In genomic region chr13:41200126-41200525, GRCh38 we compare ENCODE assay signal across 14 cellular contexts. TPM values are rescaled to one million over a fixed set of nuclear protein-coding genes. Genes with fewer than 3 reads are reported as not detected.
DNase-seq lines count a peak whose midpoint lies in the region; TF ChIP-seq lines count a peak whose summit lies in the region.
"Had no signal": no experiment of that assay in that cellular context is flagged by ENCODE, and none has a peak within 500 bp of the region (broad histone marks: within the 10 kb centered on the region; RNA-seq: fewer than 3 reads in every experiment).

No MANE protein-coding gene starts in this region.

- H3K9ac ChIP-seq in BLaER1 (no peak overlapping the region), OCI-LY1 (ENCODE audit: low read length) (no peak overlapping the region)

- H4K20me1 ChIP-seq in BLaER1 (no peaks in the 10 kb centered on the region), OCI-LY1 (ENCODE audit: insufficient read depth, low read length) (no peaks in the 10 kb centered on the region), osteoblast (ENCODE audit: insufficient read depth, low read length) (no peaks in the 10 kb centered on the region)

- H3K27ac ChIP-seq in BLaER1 (peak overlapping the region; percentile 73), OCI-LY1 (ENCODE audit: low read depth, low read length, poor library complexity, severe bottlenecking) (peak overlapping the region; percentile 67), osteoblast (ENCODE audit: low read depth, low read length) (no peak overlapping the region)

- H3K4me2 ChIP-seq in BLaER1, result peak overlapping the region; percentile 49
- H3K4me2 ChIP-seq in OCI-LY1 (ENCODE audit: low read length), result no peak overlapping the region
- no peak overlapping the region for H3K4me2 ChIP-seq in osteoblast (ENCODE audit: insufficient read depth, low read length)

- H3K79me2 ChIP-seq in OCI-LY1 (ENCODE audit: insufficient read depth, low read length) (no peaks in the 10 kb centered on the region), osteoblast (ENCODE audit: insufficient read depth, low read length) (no peaks in the 10 kb centered on the region)

- no peaks in the 10 kb centered on the region for H3K27me3 ChIP-seq in BLaER1
- H3K27me3 ChIP-seq in OCI-LY1 (ENCODE audit: insufficient read depth, low read length), result no peaks in the 10 kb centered on the region
- H3K27me3 ChIP-seq in osteoblast (ENCODE audit: insufficient read depth, low read length), result no peaks in the 10 kb centered on the region

- H3K4me3 ChIP-seq in BLaER1 (no peak overlapping the region), OCI-LY1 (ENCODE audit: low read depth, low read length, poor library complexity, severe bottlenecking) (no peak overlapping the region), osteoblast (ENCODE audit: insufficient read depth, low read length) (no peak overlapping the region)

- H3K4me1 ChIP-seq in BLaER1 (peaks cover 27% of the 10 kb centered on the region), OCI-LY1 (ENCODE audit: insufficient read depth, low read length, severe bottlenecking) (peaks cover 22% of the 10 kb centered on the region), osteoblast (ENCODE audit: insufficient read depth, low read length) (no peaks in the 10 kb centered on the region)
- H3K4me1 ChIP-seq: Caco-2 had no signal

- H2AFZ ChIP-seq in OCI-LY1 (ENCODE audit: low read length) (no peak overlapping the region), osteoblast (ENCODE audit: low read length) (no peak overlapping the region)

- no peaks in the 10 kb centered on the region for H3K36me3 ChIP-seq in BLaER1
- H3K36me3 ChIP-seq in OCI-LY1 (ENCODE audit: insufficient read depth, low read length), result no peaks in the 10 kb centered on the region
- H3K36me3 ChIP-seq in osteoblast (ENCODE audit: insufficient read depth, low read length), result no peaks in the 10 kb centered on the region

- DNase-seq in fibroblast of peridontal ligament (ENCODE audit: extremely low read depth), result peak; percentile 83
- no peak for DNase-seq in NCI-H446 (lab: John Stamatoyannopoulos, UW)
- DNase-seq in NCI-H146 (lab: John Stamatoyannopoulos, UW), result no peak
- no peak for DNase-seq in activated gamma-delta T cell (lab: John Stamatoyannopoulos, UW)
- no peak for DNase-seq in osteoblast (ENCODE audit: insufficient read length, low spot score, missing footprints)
- DNase-seq: Caco-2; CD4-positive, CD25-positive, alpha-beta regulatory T cell; DMS153; EL; IMR-90; NCI-H1930; Right ventricle myocardium superior had no signal

- H3K9me2 ChIP-seq in OCI-LY1 (ENCODE audit: low read depth, low read length), result no peaks in the 10 kb centered on the region

- H3F3A ChIP-seq in OCI-LY1 (ENCODE audit: insufficient read depth, low read length), result no peaks in the 10 kb centered on the region

- TF ChIP-seq CTCF in OCI-LY1 (IDR thresholded peaks at IDR 0.05; ENCODE audit: low read length) (no peak), osteoblast (IDR thresholded peaks at IDR 0.05; ENCODE audit: extremely low read depth, low read depth, low read length) (no peak)

- H3K9me3 ChIP-seq in BLaER1 (peaks cover 5% of the 10 kb centered on the region; the same call in 1 of the 2 replicates), OCI-LY1 (ENCODE audit: low read length) (no peaks in the 10 kb centered on the region), osteoblast (ENCODE audit: low read depth, low read length) (no peaks in the 10 kb centered on the region)
- H3K9me3 ChIP-seq: Caco-2 had no signal

RNA-seq across cellular contexts. Expression of gene KBTBD7, which starts 5.8 kb away (rescaled TPM):
- 5.4 and 5.6 TPM in 2 replicates for total RNA-seq in osteoblast
